In genomic region chr15:59104912-59105732, GRCh38 we compare ENCODE assay signal across 8 cellular contexts. TPM values are rescaled to one million over a fixed set of nuclear protein-coding genes. Genes with fewer than 3 reads are reported as not detected.
DNase-seq lines count a peak whose midpoint lies in the region; ATAC-seq and TF ChIP-seq lines count a peak whose summit lies in the region.

CCNB2 (plus strand) TSS chr15:59105146; CDS start chr15:59105269, 123 bp downstream.

- H3K9ac ChIP-seq in mucosa of stomach (ENCODE audit: low read length) = peak within 1 kb of the TSS; percentile 86

- ATAC-seq in GM21723 (IDR thresholded peaks at IDR 0.05; ENCODE audit: unreplicated experiment) = peak; percentile 96

- TF ChIP-seq CTCF in PC-9 (conservative IDR thresholded peaks at IDR 0.05) = no peak

- POLR2A ChIA-PET in PC-9 (lab: Charles Lee; ENCODE audit: unreplicated experiment) = no interaction called here

- H3K36me3 ChIP-seq in PC-9 (ENCODE audit: low read depth) (peaks cover 15% of the 10 kb centered on the region; the same call in 1 of the 2 replicates), mucosa of stomach (ENCODE audit: control insufficient read depth, insufficient read depth, low read length) (no peaks in the 10 kb centered on the region)

- DNase-seq in DMS53 treated with DMSO at 0.1 percent for 48 hours (lab: John Stamatoyannopoulos, UW; ENCODE audit: unreplicated experiment) = peak; percentile 80
- peak; percentile 98 for DNase-seq in KBM-7
- peak; percentile 82 to 83 for DNase-seq in PC-9
- DNase-seq in activated T-cell treated with anti-CD3 and anti-CD28 coated beads for 48 hours (ENCODE audit: low read depth) = peak; percentile 80
- peak; percentile 97 for DNase-seq in erythroblast (lab: John Stamatoyannopoulos, UW)
- peak; percentile 84 for DNase-seq in stimulated activated CD8-positive, alpha-beta memory T cell treated with anti-CD3 and anti-CD28 coated beads, Interleukin-4, amount 100 ng/mL, for 48 hours

- no peaks in the 10 kb centered on the region for H3K27me3 ChIP-seq in PC-9 (ENCODE audit: insufficient read depth, low read depth)
- H3K27me3 ChIP-seq in mucosa of stomach (ENCODE audit: control insufficient read depth, insufficient read depth, low read length) = no peaks in the 10 kb centered on the region

- peak within 1 kb of the TSS; percentile 85 for H2AFZ ChIP-seq in PC-9

- TSS peak; percentile 72 for BruUV-seq in PC-9 (replicated peaks; lab: Mats Ljungman, UMichigan)

- CTCF ChIA-PET in PC-9 (lab: Charles Lee) = no interaction called here

- peak within 1 kb of the TSS; percentile 95 for H3K4me3 ChIP-seq in PC-9
- H3K4me3 ChIP-seq in mucosa of stomach (ENCODE audit: low read length) = peak within 1 kb of the TSS; percentile 82

- H3K4me1 ChIP-seq in PC-9 (replicated peaks; ENCODE audit: insufficient read depth) = peaks cover 17% of the 10 kb centered on the region
- H3K4me1 ChIP-seq in mucosa of stomach (ENCODE audit: control insufficient read depth, insufficient read depth, low read length) = no peaks in the 10 kb centered on the region

- H4K20me1 ChIP-seq in PC-9 (ENCODE audit: insufficient read depth) = no peaks in the 10 kb centered on the region

- no peaks in the 10 kb centered on the region for H3K9me2 ChIP-seq in PC-9 (ENCODE audit: insufficient read depth)

- intact Hi-C loops in PC-9 (cut with micrococcal nuclease; ENCODE audit: unreplicated experiment) = no loop called here

- TF ChIP-seq POLR2A in erythroblast (IDR thresholded peaks at IDR 0.05; ENCODE audit: low read length) = peak; percentile 97

- H3K9me3 ChIP-seq in PC-9 (ENCODE audit: insufficient read depth, low read depth) (no peaks in the 10 kb centered on the region), mucosa of stomach (ENCODE audit: control insufficient read depth, low read length) (no peaks in the 10 kb centered on the region)

- H3F3A ChIP-seq in PC-9 (ENCODE audit: insufficient read depth, low read depth) = peaks cover 4% of the 10 kb centered on the region; the same call in 1 of the 2 replicates

- 0 out of 2 replicates have a peak within 1 kb of the TSS, but pooled peaks have one; percentile 38 for H3K27ac ChIP-seq in PC-9

- peak within 1 kb of the TSS; percentile 93 for H3K4me2 ChIP-seq in PC-9

- in situ Hi-C loops in KBM-7 (cut with MboI; ENCODE audit: low pct_unique_long_range_greater_than_20kb, low sequenced_read_pairs) = no loop called here

- peaks cover 23% of the 10 kb centered on the region for H3K79me2 ChIP-seq in PC-9 (ENCODE audit: low read depth)

RNA-seq across cellular contexts. Expression of gene CCNB2, which starts in this region (rescaled TPM):
- total RNA-seq in PC-9 (2021) = 77.1 and 99.2 TPM in 2 replicates

Comparison
In these comparisons a context has a peak if more than half of its experiments do, and no peak if none do; other contexts are left out.
1. Peak in every context shown above with its lines: DNase-seq, ATAC-seq, H3K4me3 ChIP-seq and H3K27ac ChIP-seq.